ENCODE assay signal across 12 cellular contexts in genomic region chr6:90072961-90073464, GRCh38.
A peak's percentile ranks its signal among the peaks of the same experiment; 100 is the strongest.
DNase-seq lines count a peak whose midpoint lies in the region; ATAC-seq and TF ChIP-seq lines count a peak whose summit lies in the region.
"Had no signal": no experiment of that assay in that cellular context is flagged by ENCODE, and none has a peak within 500 bp of the region (broad histone marks: within the 10 kb centered on the region; RNA-seq: fewer than 3 reads in every experiment).

No MANE protein-coding gene starts in this region.

- H2AFZ ChIP-seq in mammary epithelial cell (ENCODE audit: low read depth, low read length) (peak overlapping the region; percentile 31), PC-3 (ENCODE audit: low read length) (no peak overlapping the region)

- H3K27me3 Mint-ChIP-seq in glutamatergic neuron (ENCODE audit: unreplicated experiment) = peaks cover 2% of the 10 kb centered on the region

- no peak for TF ChIP-seq POLR2A in breast epithelium (IDR thresholded peaks at IDR 0.05)

- H3K9me3 Mint-ChIP-seq in glutamatergic neuron (ENCODE audit: unreplicated experiment) = no peaks in the 10 kb centered on the region

- intact Hi-C loops in mammary epithelial cell (cut with micrococcal nuclease) (no loop called here), breast epithelium (cut with DNase I; ENCODE audit: low total_unique reads) (loop anchor here (10.0 kb wide), 1 partner anchor 402 kb away; no protein-coding TSS in a partner anchor), PC-3 (cut with micrococcal nuclease) (no loop called here)

- H3K4me2 ChIP-seq in mammary epithelial cell (ENCODE audit: insufficient read depth, low read depth, low read length) (peak overlapping the region; percentile 66), PC-3 (ENCODE audit: low read length) (no peak overlapping the region)
- H3K4me2 ChIP-seq: BLaER1 had no signal

- H3K27ac ChIP-seq in mammary epithelial cell (ENCODE audit: insufficient read depth, low read depth, low read length) = no peak overlapping the region
- H3K27ac ChIP-seq in breast epithelium = no peak overlapping the region
- H3K27ac ChIP-seq in PC-3 (ENCODE audit: low read length) = no peak overlapping the region
- H3K27ac ChIP-seq: BLaER1, SK-N-MC had no signal

- in situ Hi-C loops in mammary epithelial cell (cut with MboI; ENCODE audit: low sequenced_read_pairs in 2 of 2) = no loop called here
- in situ Hi-C loops in KBM-7 (cut with MboI; ENCODE audit: low pct_unique_long_range_greater_than_20kb, low sequenced_read_pairs) = no loop called here

- dilution Hi-C loops in mammary epithelial cell (cut with HindIII; ENCODE audit: low sequenced_read_pairs) = no loop called here

- peaks cover 46% of the 10 kb centered on the region for H3K4me1 Mint-ChIP-seq in glutamatergic neuron (ENCODE audit: low read depth, unreplicated experiment)

- H3K79me2 ChIP-seq in mammary epithelial cell (ENCODE audit: insufficient read depth, low read length) (no peaks in the 10 kb centered on the region), PC-3 (ENCODE audit: low read length) (no peaks in the 10 kb centered on the region)

- H3K36me3 ChIP-seq in mammary epithelial cell (ENCODE audit: insufficient read depth, low read length) (no peaks in the 10 kb centered on the region), breast epithelium (no peaks in the 10 kb centered on the region), PC-3 (ENCODE audit: low read depth, low read length) (no peaks in the 10 kb centered on the region)

- H3K9ac ChIP-seq in mammary epithelial cell (ENCODE audit: insufficient read depth, low read length) (no peak overlapping the region), PC-3 (ENCODE audit: low read length) (no peak overlapping the region)
- H3K9ac ChIP-seq: BLaER1 had no signal

- H3K27ac Mint-ChIP-seq in glutamatergic neuron (ENCODE audit: unreplicated experiment) = peak overlapping the region; percentile 25

- no peak overlapping the region for H3K4me3 ChIP-seq in mammary epithelial cell (replicated peaks in 1 of 3; ENCODE audit: insufficient read depth in 1 of 3, low read depth in 2 of 3, low read length in 3 of 3)
- H3K4me3 ChIP-seq in breast epithelium = no peak overlapping the region
- no peak overlapping the region for H3K4me3 ChIP-seq in PC-3 (ENCODE audit: low read length)
- H3K4me3 ChIP-seq: BLaER1, SK-N-MC had no signal

- TF ChIP-seq CTCF in mammary epithelial cell (conservative IDR thresholded peaks at IDR 0.05 in 1 of 2, IDR thresholded peaks at IDR 0.05 in 1 of 2; ENCODE audit: extremely low read depth in 1 of 2, insufficient read depth in 1 of 2, low read depth in 1 of 2, low read length in 2 of 2) (no peak), breast epithelium (IDR thresholded peaks at IDR 0.05) (no peak), glutamatergic neuron (IDR thresholded peaks at IDR 0.05; ENCODE audit: partially characterized antibody, unreplicated experiment) (no peak), PC-3 (conservative IDR thresholded peaks at IDR 0.05; ENCODE audit: low read depth, low read length) (no peak)

- BruUV-seq in mammary epithelial cell (replicated peaks; lab: Mats Ljungman, UMichigan) = no TSS peak
- no TSS peak for BruUV-seq in PC-3 (replicated peaks; lab: Mats Ljungman, UMichigan)

- H3K4me1 ChIP-seq in mammary epithelial cell (ENCODE audit: insufficient read depth, low read length) (peaks cover 23% of the 10 kb centered on the region), breast epithelium (no peaks in the 10 kb centered on the region), PC-3 (ENCODE audit: insufficient read depth, low read length) (no peaks in the 10 kb centered on the region)
- H3K4me1 ChIP-seq: BLaER1 had no signal

- H3K9me2 ChIP-seq in PC-3 (replicated peaks; ENCODE audit: low read length) = no peaks in the 10 kb centered on the region

- no peak for DNase-seq in mammary epithelial cell
- DNase-seq in breast epithelium (ENCODE audit: low spot score in 2 of 2) = no peak
- peak; percentile 65 for DNase-seq in SK-N-DZ (ENCODE audit: low spot score)
- no peak for DNase-seq in glutamatergic neuron
- DNase-seq in stimulated activated CD4-positive, alpha-beta T cell treated with anti-CD3 and anti-CD28 coated beads, Interleukin-2, amount 100 ng/mL, for 24 hours = no peak
- no peak for DNase-seq in KBM-7
- DNase-seq in PC-3 = no peak
- DNase-seq in NCI-H2196 (lab: John Stamatoyannopoulos, UW; ENCODE audit: unreplicated experiment) = no peak
- DNase-seq: activated gamma-delta T cell treated with Interleukin-2 at 50 U/mL for 16 hours, head of caudate nucleus had no signal

- H4K20me1 ChIP-seq in mammary epithelial cell (ENCODE audit: insufficient read depth, low read length) = no peaks in the 10 kb centered on the region
- no peaks in the 10 kb centered on the region for H4K20me1 ChIP-seq in PC-3 (ENCODE audit: low read length)

- CTCF ChIA-PET in mammary epithelial cell (lab: Charles Lee; ENCODE audit: low non-redundant PET) = no interaction called here
- CTCF ChIA-PET in PC-3 (lab: Charles Lee) = no interaction called here

- H3K27me3 ChIP-seq in mammary epithelial cell (ENCODE audit: insufficient read depth, low read length) (no peaks in the 10 kb centered on the region), breast epithelium (no peaks in the 10 kb centered on the region), PC-3 (ENCODE audit: low read length) (no peaks in the 10 kb centered on the region)
- H3K27me3 ChIP-seq: BLaER1 had no signal

- H3K9me3 ChIP-seq in mammary epithelial cell (replicated peaks; ENCODE audit: insufficient read depth, low read length) (no peaks in the 10 kb centered on the region), breast epithelium (no peaks in the 10 kb centered on the region), PC-3 (ENCODE audit: low read length) (no peaks in the 10 kb centered on the region)
- H3K9me3 ChIP-seq: BLaER1 had no signal

- peak overlapping the region; percentile 3 for H3K4me3 Mint-ChIP-seq in glutamatergic neuron (ENCODE audit: unreplicated experiment)

- 68% methylated on average over 7 of the region's 10 CpGs for WGBS in mammary epithelial cell (ENCODE audit: low coverage, missing lambda C conversion rate)

- H3K36me3 Mint-ChIP-seq in glutamatergic neuron (ENCODE audit: unreplicated experiment) = peaks cover 5% of the 10 kb centered on the region

- H3F3A ChIP-seq in PC-3 (ENCODE audit: low read length, unreplicated experiment) = no peaks in the 10 kb centered on the region

- POLR2A ChIA-PET in PC-3 (lab: Charles Lee; ENCODE audit: unreplicated experiment) = no interaction called here

- ATAC-seq in PC-3 = no peak
